Comparison of ENCODE assay signal across 8 cellular contexts in genomic region chr19:18700501-18701249, GRCh38. TPM values are rescaled to one million over a fixed set of nuclear protein-coding genes. Genes with fewer than 3 reads are reported as not detected.
DNase-seq lines count a peak whose midpoint lies in the region; ATAC-seq and TF ChIP-seq lines count a peak whose summit lies in the region.

No MANE protein-coding gene starts in this region.

- ATAC-seq in GM19025 (IDR thresholded peaks at IDR 0.05; ENCODE audit: low read depth, unreplicated experiment), result peak; percentile 47

- no peak for TF ChIP-seq CTCF in cardiac muscle cell (IDR thresholded peaks at IDR 0.05; ENCODE audit: low read depth, low read length)
- no peak for TF ChIP-seq CTCF in type B pancreatic cell (conservative IDR thresholded peaks at IDR 0.05)

- intact Hi-C loops in posterior cingulate gyrus (cut with DNase I), result no loop called here

- H3K27me3 ChIP-seq in cardiac muscle cell, result no peaks in the 10 kb centered on the region

- no peaks in the 10 kb centered on the region for H3K36me3 ChIP-seq in SK-N-MC (ENCODE audit: insufficient read depth, low read length)
- no peaks in the 10 kb centered on the region for H3K36me3 ChIP-seq in cardiac muscle cell

- H3K27ac Mint-ChIP-seq in activated naive CD4-positive, alpha-beta T cell treated with anti-CD3 and anti-CD28 coated beads, Interleukin-2, amount 50 U/mL, for 24 hours, result peak overlapping the region; percentile 59
- no peak overlapping the region for H3K27ac Mint-ChIP-seq in type B pancreatic cell

- H3K4me3 Mint-ChIP-seq in activated naive CD4-positive, alpha-beta T cell treated with anti-CD3 and anti-CD28 coated beads, Interleukin-2, amount 50 U/mL, for 24 hours, result peak overlapping the region; percentile 72
- H3K4me3 Mint-ChIP-seq in type B pancreatic cell, result peak overlapping the region; percentile 69

- peak overlapping the region; percentile 71 for H3K4me3 ChIP-seq in SK-N-MC
- no peak overlapping the region for H3K4me3 ChIP-seq in cardiac muscle cell

- H3K4me1 Mint-ChIP-seq in activated naive CD4-positive, alpha-beta T cell treated with anti-CD3 and anti-CD28 coated beads, Interleukin-2, amount 50 U/mL, for 24 hours, result peaks cover 42% of the 10 kb centered on the region
- H3K4me1 Mint-ChIP-seq in type B pancreatic cell (ENCODE audit: unreplicated experiment), result peaks cover 11% of the 10 kb centered on the region

- peaks cover 8% of the 10 kb centered on the region for H3K4me1 ChIP-seq in cardiac muscle cell (ENCODE audit: low read depth)

- no peaks in the 10 kb centered on the region for H3K27me3 Mint-ChIP-seq in activated naive CD4-positive, alpha-beta T cell treated with anti-CD3 and anti-CD28 coated beads, Interleukin-2, amount 50 U/mL, for 24 hours
- H3K27me3 Mint-ChIP-seq in type B pancreatic cell, result peaks cover 4% of the 10 kb centered on the region

- no peak overlapping the region for H3K9ac ChIP-seq in SK-N-MC (ENCODE audit: insufficient read length)

- H3K9me3 Mint-ChIP-seq in activated naive CD4-positive, alpha-beta T cell treated with anti-CD3 and anti-CD28 coated beads, Interleukin-2, amount 50 U/mL, for 24 hours, result no peaks in the 10 kb centered on the region
- no peaks in the 10 kb centered on the region for H3K9me3 Mint-ChIP-seq in type B pancreatic cell

- H3K9me3 ChIP-seq in SK-N-MC (ENCODE audit: low read depth, low read length) (no peaks in the 10 kb centered on the region), cardiac muscle cell (ENCODE audit: low read depth) (no peaks in the 10 kb centered on the region)

- H3K36me3 Mint-ChIP-seq in activated naive CD4-positive, alpha-beta T cell treated with anti-CD3 and anti-CD28 coated beads, Interleukin-2, amount 50 U/mL, for 24 hours, result no peaks in the 10 kb centered on the region
- H3K36me3 Mint-ChIP-seq in type B pancreatic cell, result no peaks in the 10 kb centered on the region

- H3K27ac ChIP-seq in SK-N-MC, result no peak overlapping the region
- no peak overlapping the region for H3K27ac ChIP-seq in cardiac muscle cell

- DNase-seq in AG08396 (ENCODE audit: low spot score) (peak; percentile 90), HT-29 (ENCODE audit: low spot score) (peak; percentile 53), SK-N-MC (ENCODE audit: low read depth, low spot score) (no peak), cardiac muscle cell (ENCODE audit: low read depth in 1 of 2, low spot score in 1 of 2) (peak; percentile 48 to 53), posterior cingulate gyrus (peak; percentile 36 to 93 (median 56)), type B pancreatic cell (ENCODE audit: extremely low spot score, unreplicated experiment) (no peak)

RNA-seq across cellular contexts. Expression of gene CRTC1, which starts 17.2 kb away (rescaled TPM):
- 4.1 and 4.7 TPM in 2 replicates for total RNA-seq in HT-29 (2014; rRNA removed; shearing (Covaris generic))
- 12.8 and 13.8 TPM in 2 replicates for total RNA-seq in cardiac muscle cell
- polyA plus RNA-seq in cardiac muscle cell, result 4.0 and 5.8 TPM in 2 replicates
- total RNA-seq in type B pancreatic cell (ENCODE audit: low replicate concordance), result 14.2 and 20.2 TPM in 2 replicates

Comparison
In these comparisons a context has a peak if more than half of its experiments do, and no peak if none do; other contexts are left out.
1. DNase-seq: peak in AG08396 (single experiment), HT-29 (single experiment), cardiac muscle cell (2 of 2) and posterior cingulate gyrus (10 of 10); none in SK-N-MC (single experiment) and type B pancreatic cell (single experiment).